In genomic region chr4:51845055-51845426, GRCh38 we compare ENCODE assay signal across 1 cellular context.
TF ChIP-seq lines count a peak whose summit lies in the region.

No MANE protein-coding gene starts in this region.

TF ChIP-seq in K562, 482 proteins besides CTCF, POLR2A, EP300 and RAD21 (continued from another document):
- TF ChIP-seq ZNF830 (CRISPR knock-in tag; IDR thresholded peaks at IDR 0.05), result no peak
- TF ChIP-seq DPF2 (IDR thresholded peaks at IDR 0.05), result no peak
- no peak for TF ChIP-seq MYC (IDR thresholded peaks at IDR 0.05; ENCODE audit: low read depth, low read length)
- no peak for TF ChIP-seq MYC (CRISPR knock-in tag; IDR thresholded peaks at IDR 0.05; ENCODE audit: borderline replicate concordance, low read depth)
- no peak for TF ChIP-seq ZNF77 (CRISPR knock-in tag; IDR thresholded peaks at IDR 0.05)
- TF ChIP-seq SAFB2 (IDR thresholded peaks at IDR 0.05; ENCODE audit: borderline replicate concordance, low read depth, low read length, severe bottlenecking), result no peak
- TF ChIP-seq NRF1 (conservative IDR thresholded peaks at IDR 0.05 in 1 of 2, IDR thresholded peaks at IDR 0.05 in 1 of 2), result peak; percentile 48 to 54; a peak in 3 of 4 replicates
- TF ChIP-seq ZBTB2 (IDR thresholded peaks at IDR 0.05), result no peak
- no peak for TF ChIP-seq ZNF217 (CRISPR knock-in tag; IDR thresholded peaks at IDR 0.05)
- 0 out of 2 replicates have a peak, but pooled peaks have one; percentile 33 for TF ChIP-seq ZBTB40 (IDR thresholded peaks at IDR 0.05)
- no peak for TF ChIP-seq ZBTB40 (CRISPR knock-in tag; IDR thresholded peaks at IDR 0.05)
- no peak for TF ChIP-seq HDAC6 (IDR thresholded peaks at IDR 0.05; ENCODE audit: low read depth, low read length)
- no peak for TF ChIP-seq ATF6 (CRISPR knock-in tag; IDR thresholded peaks at IDR 0.05)
- TF ChIP-seq EZH2 (IDR thresholded peaks at IDR 0.05; ENCODE audit: borderline replicate concordance, low read depth, low read length), result no peak
- TF ChIP-seq SAP30 (IDR thresholded peaks at IDR 0.05; ENCODE audit: borderline replicate concordance, insufficient read depth, low read depth, low read length, poor library complexity, severe bottlenecking), result no peak
- no peak for TF ChIP-seq MBD2 (IDR thresholded peaks at IDR 0.05; ENCODE audit: borderline replicate concordance, low read depth)
- TF ChIP-seq RBM14 (IDR thresholded peaks at IDR 0.05; ENCODE audit: borderline replicate concordance, insufficient read depth, low read depth, low read length), result no peak
- no peak for TF ChIP-seq PURB (CRISPR knock-in tag; IDR thresholded peaks at IDR 0.05; ENCODE audit: low read depth)
- no peak; the same call in 1 of the 2 replicates for TF ChIP-seq ETV5 (CRISPR knock-in tag; IDR thresholded peaks at IDR 0.05; ENCODE audit: low read depth)
- TF ChIP-seq RNF2 (IDR thresholded peaks at IDR 0.05), result no peak
- no peak for TF ChIP-seq IFI16 (CRISPR knock-in tag; IDR thresholded peaks at IDR 0.05)
